In genomic region chrX:103565752-103566151, GRCh38 we compare ENCODE assay signal across 13 cellular contexts. TPM values are rescaled to one million over a fixed set of nuclear protein-coding genes. Genes with fewer than 3 reads are reported as not detected.
DNase-seq lines count a peak whose midpoint lies in the region; ATAC-seq, FAIRE-seq and TF ChIP-seq lines count a peak whose summit lies in the region.
"Had no signal": no experiment of that assay in that cellular context is flagged by ENCODE, and none has a peak within 500 bp of the region (broad histone marks: within the 10 kb centered on the region; RNA-seq: fewer than 3 reads in every experiment).

No MANE protein-coding gene starts in this region.

- peaks cover 7% of the 10 kb centered on the region for H3K4me1 Mint-ChIP-seq in astrocyte (ENCODE audit: low read depth, unreplicated experiment)

- H3K4me1 ChIP-seq in astrocyte (ENCODE audit: insufficient read depth, low read length) (peaks cover 3% of the 10 kb centered on the region), smooth muscle cell (ENCODE audit: low read depth) (no peaks in the 10 kb centered on the region)

- TF ChIP-seq CTCF in astrocyte (IDR thresholded peaks at IDR 0.05; ENCODE audit: insufficient read depth, low read depth, low read length) (no peak), smooth muscle cell (IDR thresholded peaks at IDR 0.05; ENCODE audit: borderline replicate concordance, insufficient read depth, poor library complexity, severe bottlenecking) (no peak)

- H4K20me1 ChIP-seq in astrocyte (ENCODE audit: insufficient read depth, low read length) (no peaks in the 10 kb centered on the region), smooth muscle cell (ENCODE audit: low read depth) (no peaks in the 10 kb centered on the region)

- H3K79me2 ChIP-seq in astrocyte (ENCODE audit: insufficient read depth, low read length), result no peaks in the 10 kb centered on the region
- H3K79me2 ChIP-seq in smooth muscle cell (ENCODE audit: low read depth), result no peaks in the 10 kb centered on the region

- H3K4me3 Mint-ChIP-seq in astrocyte (ENCODE audit: unreplicated experiment), result no peak overlapping the region
- H3K4me3 Mint-ChIP-seq: activated naive CD8-positive, alpha-beta T cell had no signal

- TF ChIP-seq POLR2A in GM12891 (IDR thresholded peaks at IDR 0.05; ENCODE audit: low read depth, low read length), result no peak

- H3K4me3 ChIP-seq in astrocyte (ENCODE audit: insufficient read depth, low read depth, low read length), result no peak overlapping the region
- no peak overlapping the region for H3K4me3 ChIP-seq in smooth muscle cell

- H3K9me3 Mint-ChIP-seq in astrocyte (ENCODE audit: unreplicated experiment), result no peaks in the 10 kb centered on the region

- no peak overlapping the region for H3K9ac ChIP-seq in astrocyte (ENCODE audit: low read length)
- no peak overlapping the region for H3K9ac ChIP-seq in smooth muscle cell (ENCODE audit: low read depth)

- H3K9me3 ChIP-seq in astrocyte (ENCODE audit: insufficient read depth, low read depth, low read length) (no peaks in the 10 kb centered on the region), smooth muscle cell (replicated peaks; ENCODE audit: low read depth) (no peaks in the 10 kb centered on the region)

- H3F3A ChIP-seq in smooth muscle cell (ENCODE audit: low read depth), result no peaks in the 10 kb centered on the region

- no peaks in the 10 kb centered on the region for H3K27me3 Mint-ChIP-seq in astrocyte (ENCODE audit: low read depth, unreplicated experiment)
- H3K27me3 Mint-ChIP-seq: activated naive CD8-positive, alpha-beta T cell had no signal

- ATAC-seq in HG03045 (IDR thresholded peaks at IDR 0.05; ENCODE audit: unreplicated experiment), result peak; percentile 31
- no peak for ATAC-seq in HG03025 (IDR thresholded peaks at IDR 0.05; ENCODE audit: low FRiP score, unreplicated experiment)

- 41% methylated on average over 1 of the region's 1 CpG for WGBS in smooth muscle cell (ENCODE audit: low lambda C conversion rate)

- H3K27ac Mint-ChIP-seq in astrocyte (ENCODE audit: unreplicated experiment), result no peak overlapping the region
- H3K27ac Mint-ChIP-seq: activated naive CD8-positive, alpha-beta T cell had no signal

- no peaks in the 10 kb centered on the region for H3K36me3 ChIP-seq in astrocyte (ENCODE audit: insufficient read depth, low read length)
- H3K36me3 ChIP-seq in smooth muscle cell (ENCODE audit: low read depth), result no peaks in the 10 kb centered on the region

- DNase-seq in GM12891 (ENCODE audit: insufficient read length, low spot score), result no peak
- peak; percentile 75 for DNase-seq in astrocyte (ENCODE audit: low read depth)
- DNase-seq in kidney tubule cell (ENCODE audit: low spot score), result peak; percentile 22
- no peak for DNase-seq in NCI-H2029 (lab: John Stamatoyannopoulos, UW)
- no peak for DNase-seq in smooth muscle cell (lab: John Stamatoyannopoulos, UW; ENCODE audit: unreplicated experiment)
- DNase-seq in amygdala (lab: John Stamatoyannopoulos, UW), result no peak
- DNase-seq: activated CD8-positive, alpha-beta memory T cell treated with anti-CD3 and anti-CD28 coated beads for 24 hours; effector CD8-positive, alpha-beta T cell; hippocampal formation had no signal

- no peaks in the 10 kb centered on the region for H3K36me3 Mint-ChIP-seq in astrocyte (ENCODE audit: low read depth, unreplicated experiment)
- H3K36me3 Mint-ChIP-seq: activated naive CD8-positive, alpha-beta T cell had no signal

- H3K27me3 ChIP-seq in astrocyte (ENCODE audit: insufficient read depth, low read length) (no peaks in the 10 kb centered on the region), smooth muscle cell (ENCODE audit: low read depth) (no peaks in the 10 kb centered on the region)

- no peak overlapping the region for H3K27ac ChIP-seq in astrocyte (ENCODE audit: low read depth, low read length)
- no peak overlapping the region for H3K27ac ChIP-seq in smooth muscle cell (ENCODE audit: low read depth)

- H3K4me2 ChIP-seq in astrocyte (ENCODE audit: low read length) (no peak overlapping the region), smooth muscle cell (no peak overlapping the region)

- no peak overlapping the region for H2AFZ ChIP-seq in astrocyte (ENCODE audit: low read depth, low read length)
- no peak overlapping the region for H2AFZ ChIP-seq in smooth muscle cell (ENCODE audit: low read depth)

- FAIRE-seq in GM12891 (lab: Jason Lieb, UNC) (peak; percentile 69), astrocyte (lab: Jason Lieb, UNC) (peak; percentile 99)

TF ChIP-seq in GM12891, 5 proteins besides CTCF, POLR2A, EP300 and RAD21:
- TF ChIP-seq POLR2AphosphoS5 (IDR thresholded peaks at IDR 0.05; ENCODE audit: low read depth, low read length) (no peak), SPI1 (IDR thresholded peaks at IDR 0.05; ENCODE audit: low read depth, low read length) (no peak), PAX5 (IDR thresholded peaks at IDR 0.05; ENCODE audit: insufficient read depth, low read length, severe bottlenecking) (no peak), POU2F2 (IDR thresholded peaks at IDR 0.05; ENCODE audit: low read depth, low read length) (no peak), TAF1 (IDR thresholded peaks at IDR 0.05; ENCODE audit: low read depth, low read length) (no peak)

RNA-seq across cellular contexts. Expression of gene TCEAL4, which starts 19.6 kb away (rescaled TPM):
- polyA plus RNA-seq in GM12891 (2012; ENCODE audit: low read depth, missing spikeins), result 39.1 TPM
- total RNA-seq in astrocyte (49.9 and 51.3 TPM in 2 replicates), smooth muscle cell (40.2 and 51.3 TPM in 2 replicates)
- polyA plus RNA-seq in smooth muscle cell, result 74.4 and 76.2 TPM in 2 replicates

RNA-seq across cellular contexts. Expression of gene TCEAL3, which starts 42.0 kb away (rescaled TPM):
- 15.3 TPM for polyA plus RNA-seq in GM12891 (2012; ENCODE audit: low read depth, missing spikeins)
- total RNA-seq in astrocyte, result 13.5 and 15.2 TPM in 2 replicates
- 14.0 and 29.6 TPM in 2 replicates for total RNA-seq in smooth muscle cell
- polyA plus RNA-seq in smooth muscle cell, result 48.0 and 52.4 TPM in 2 replicates

RNA-seq across cellular contexts. Expression of gene RAB40A, which starts 46.5 kb away (rescaled TPM):
- 0.39 TPM for polyA plus RNA-seq in GM12891 (2012; ENCODE audit: low read depth, missing spikeins)
- total RNA-seq in astrocyte, result 0.07 TPM in 1 of 2 replicates, not detected in the other
- 0.13 and 0.49 TPM in 2 replicates for total RNA-seq in smooth muscle cell
- polyA plus RNA-seq in smooth muscle cell, result 0.63 and 0.85 TPM in 2 replicates
- total RNA-seq: pulmonary artery endothelial cell had no signal

Comparison
In these comparisons a context has a peak if more than half of its experiments do, and no peak if none do; other contexts are left out.
1. DNase-seq: peak in astrocyte (single experiment) and kidney tubule cell (single experiment); none in GM12891 (single experiment), NCI-H2029 (single experiment), smooth muscle cell (single experiment) and amygdala (0 of 56).